Comparison of ENCODE assay signal across 17 cellular contexts in the genomic region with DNA sequence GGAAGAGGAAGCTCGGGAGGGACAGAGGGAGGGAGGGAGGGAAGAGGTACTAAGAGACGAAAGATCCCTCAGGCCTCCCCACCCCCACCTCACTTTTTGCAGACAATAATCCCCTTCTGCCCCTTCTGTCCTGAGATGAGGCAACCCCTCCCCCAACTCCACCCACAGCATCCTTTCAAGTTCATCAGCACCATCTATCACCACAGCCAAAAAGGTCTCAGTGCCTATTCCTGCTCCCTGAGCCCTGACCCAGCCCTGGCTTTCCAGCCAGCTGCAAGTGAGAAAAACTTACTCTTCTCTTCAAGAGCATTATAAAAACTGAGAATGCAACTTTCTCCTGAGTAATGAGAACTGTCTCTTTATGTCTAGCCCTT.
DNase-seq lines count a peak whose midpoint lies in the region; ATAC-seq and TF ChIP-seq lines count a peak whose summit lies in the region.
"Had no signal": no experiment of that assay in that cellular context is flagged by ENCODE, and none has a peak within 500 bp of the region (broad histone marks: within the 10 kb centered on the region; RNA-seq: fewer than 3 reads in every experiment).

No MANE protein-coding gene starts in this region.

- H2AFZ ChIP-seq in Karpas-422 (ENCODE audit: low read length) (no peak overlapping the region), mammary epithelial cell (ENCODE audit: low read depth, low read length) (peak overlapping the region; percentile 93)

- TF ChIP-seq CTCF in BE2C (IDR thresholded peaks at IDR 0.05; ENCODE audit: low read depth, low read length), result no peak
- TF ChIP-seq CTCF in mammary epithelial cell (conservative IDR thresholded peaks at IDR 0.05 in 1 of 2, IDR thresholded peaks at IDR 0.05 in 1 of 2; ENCODE audit: extremely low read depth in 1 of 2, insufficient read depth in 1 of 2, low read depth in 1 of 2, low read length in 2 of 2), result no peak
- TF ChIP-seq CTCF in nephron (IDR thresholded peaks at IDR 0.05; ENCODE audit: unreplicated experiment in 3 of 3), result no peak
- no peak for TF ChIP-seq CTCF in left lung (IDR thresholded peaks at IDR 0.05)
- no peak for TF ChIP-seq CTCF in activated CD8-positive, alpha-beta T cell treated with anti-CD3 and anti-CD28 coated beads for 36 hours (IDR thresholded peaks at IDR 0.05)

- no peaks in the 10 kb centered on the region for H3K9me3 Mint-ChIP-seq in nephron
- no peaks in the 10 kb centered on the region for H3K9me3 Mint-ChIP-seq in activated CD8-positive, alpha-beta T cell treated with anti-CD3 and anti-CD28 coated beads for 36 hours
- H3K9me3 Mint-ChIP-seq: activated T-cell treated with anti-CD3 and anti-CD28 coated beads, Interleukin-2, amount 50 U/mL, for 72 hours had no signal

- no peaks in the 10 kb centered on the region for H3K9me2 ChIP-seq in Karpas-422 (replicated peaks; ENCODE audit: insufficient read depth, low read length)

- dilution Hi-C loops in mammary epithelial cell (cut with HindIII; ENCODE audit: low sequenced_read_pairs), result no loop called here

- H4K20me1 ChIP-seq in Karpas-422 (ENCODE audit: insufficient read depth, low read depth, low read length), result no peaks in the 10 kb centered on the region
- no peaks in the 10 kb centered on the region for H4K20me1 ChIP-seq in mammary epithelial cell (ENCODE audit: insufficient read depth, low read length)

- H3K4me3 ChIP-seq in BE2C (ENCODE audit: low read depth, low read length) (no peak overlapping the region), Karpas-422 (ENCODE audit: low read length) (peak overlapping the region; percentile 67), mammary epithelial cell (replicated peaks in 1 of 3; ENCODE audit: insufficient read depth in 1 of 3, low read depth in 2 of 3, low read length in 3 of 3) (no peak overlapping the region), left lung (no peak overlapping the region)
- H3K4me3 ChIP-seq: psoas muscle had no signal

- BruUV-seq in mammary epithelial cell (replicated peaks; lab: Mats Ljungman, UMichigan), result no TSS peak

- peak overlapping the region; percentile 99 for H3K27ac ChIP-seq in Karpas-422 (ENCODE audit: low read length)
- H3K27ac ChIP-seq in mammary epithelial cell (ENCODE audit: insufficient read depth, low read depth, low read length), result no peak overlapping the region
- H3K27ac ChIP-seq in left lung, result no peak overlapping the region
- H3K27ac ChIP-seq: psoas muscle had no signal

- no peaks in the 10 kb centered on the region for H3K36me3 Mint-ChIP-seq in nephron (ENCODE audit: low read depth)
- H3K36me3 Mint-ChIP-seq in activated CD8-positive, alpha-beta T cell treated with anti-CD3 and anti-CD28 coated beads for 36 hours (ENCODE audit: low read depth), result no peaks in the 10 kb centered on the region

- no CpG with 5 or more reads among the region's 2 CpGs for WGBS in mammary epithelial cell (ENCODE audit: low coverage, missing lambda C conversion rate)

- H3K4me1 ChIP-seq in BE2C, result peaks cover 62% of the 10 kb centered on the region
- peaks cover 100% of the 10 kb centered on the region for H3K4me1 ChIP-seq in Karpas-422 (ENCODE audit: low read length)
- H3K4me1 ChIP-seq in mammary epithelial cell (ENCODE audit: insufficient read depth, low read length), result no peaks in the 10 kb centered on the region
- peaks cover 10 to 11% of the 10 kb centered on the region in 2 donors for H3K4me1 ChIP-seq in left lung

- H3K27ac Mint-ChIP-seq in nephron, result peak overlapping the region; percentile 91 to 97 (median 93)
- no peak overlapping the region for H3K27ac Mint-ChIP-seq in activated CD8-positive, alpha-beta T cell treated with anti-CD3 and anti-CD28 coated beads for 36 hours
- H3K27ac Mint-ChIP-seq: activated T-cell treated with anti-CD3 and anti-CD28 coated beads, Interleukin-2, amount 50 U/mL, for 72 hours had no signal

- H3K27me3 ChIP-seq in BE2C (no peaks in the 10 kb centered on the region), Karpas-422 (ENCODE audit: low read length) (no peaks in the 10 kb centered on the region), mammary epithelial cell (ENCODE audit: insufficient read depth, low read length) (no peaks in the 10 kb centered on the region), left lung (peaks cover 0 to 5% of the 10 kb centered on the region in 2 donors)
- H3K27me3 ChIP-seq: esophagus muscularis mucosa, heart right ventricle had no signal

- peak overlapping the region in 1 of 3 experiments; percentile 67 for H3K4me3 Mint-ChIP-seq in nephron
- H3K4me3 Mint-ChIP-seq in activated CD8-positive, alpha-beta T cell treated with anti-CD3 and anti-CD28 coated beads for 36 hours, result no peak overlapping the region

- ATAC-seq in left lung (no peak), HG03432 (IDR thresholded peaks at IDR 0.05; ENCODE audit: unreplicated experiment) (no peak)
- no peak for ATAC-seq in activated CD8-positive, alpha-beta T cell treated with anti-CD3 and anti-CD28 coated beads for 36 hours
- ATAC-seq: activated T-cell treated with anti-CD3 and anti-CD28 coated beads, Interleukin-2, amount 50 U/mL, for 72 hours; HepG2 had no signal

- CTCF ChIA-PET in mammary epithelial cell (lab: Charles Lee; ENCODE audit: low non-redundant PET), result no interaction called here
- CTCF ChIA-PET in activated CD8-positive, alpha-beta T cell treated with anti-CD3 and anti-CD28 coated beads for 36 hours (lab: Charles Lee), result no interaction called here

- H3K27me3 Mint-ChIP-seq in nephron (ENCODE audit: low read depth), result peaks cover 6% of the 10 kb centered on the region
- peaks cover 4% of the 10 kb centered on the region for H3K27me3 Mint-ChIP-seq in activated CD8-positive, alpha-beta T cell treated with anti-CD3 and anti-CD28 coated beads for 36 hours

- DNase-seq in BE2C (peak; percentile 28), Karpas-422 (peak; percentile 84), mammary epithelial cell (no peak), left lung (no peak), COLO668 (lab: John Stamatoyannopoulos, UW; ENCODE audit: unreplicated experiment) (no peak)
- DNase-seq in activated CD8-positive, alpha-beta T cell treated with anti-CD3 and anti-CD28 coated beads for 36 hours, result no peak
- DNase-seq: activated T-cell treated with anti-CD3 and anti-CD28 coated beads, Interleukin-2, amount 50 U/mL, for 72 hours; amygdala; cortex of kidney; heart right ventricle; NCI-H2107; psoas muscle; stimulated activated CD4-positive, alpha-beta T cell treated with anti-CD3 and anti-CD28 coated beads, Interleukin-15, amount 100 ng/mL, for 24 hours had no signal

- H3K9me3 ChIP-seq in BE2C, result no peaks in the 10 kb centered on the region
- no peaks in the 10 kb centered on the region for H3K9me3 ChIP-seq in Karpas-422 (ENCODE audit: low read length)
- H3K9me3 ChIP-seq in mammary epithelial cell (replicated peaks; ENCODE audit: insufficient read depth, low read length), result no peaks in the 10 kb centered on the region
- H3K9me3 ChIP-seq in left lung, result no peaks in the 10 kb centered on the region
- H3K9me3 ChIP-seq: esophagus muscularis mucosa had no signal

- peaks cover 64% of the 10 kb centered on the region for H3K4me1 Mint-ChIP-seq in nephron
- H3K4me1 Mint-ChIP-seq in activated CD8-positive, alpha-beta T cell treated with anti-CD3 and anti-CD28 coated beads for 36 hours (ENCODE audit: low read depth), result peaks cover 10% of the 10 kb centered on the region

- H3K79me2 ChIP-seq in Karpas-422 (ENCODE audit: low read length) (no peaks in the 10 kb centered on the region), mammary epithelial cell (ENCODE audit: insufficient read depth, low read length) (no peaks in the 10 kb centered on the region)

- in situ Hi-C loops in mammary epithelial cell (cut with MboI; ENCODE audit: low sequenced_read_pairs in 2 of 2), result no loop called here

- intact Hi-C loops in mammary epithelial cell (cut with micrococcal nuclease) (no loop called here), left lung (cut with DNase I) (no loop called here)
- intact Hi-C loops in activated CD8-positive, alpha-beta T cell treated with anti-CD3 and anti-CD28 coated beads for 36 hours (cut with micrococcal nuclease), result no loop called here

- POLR2A ChIA-PET in activated CD8-positive, alpha-beta T cell treated with anti-CD3 and anti-CD28 coated beads for 36 hours (lab: Charles Lee), result no interaction called here

- H3K36me3 ChIP-seq in BE2C, result no peaks in the 10 kb centered on the region
- H3K36me3 ChIP-seq in Karpas-422 (ENCODE audit: insufficient read depth, low read length), result no peaks in the 10 kb centered on the region
- H3K36me3 ChIP-seq in mammary epithelial cell (ENCODE audit: insufficient read depth, low read length), result no peaks in the 10 kb centered on the region
- no peaks in the 10 kb centered on the region for H3K36me3 ChIP-seq in left lung
- H3K36me3 ChIP-seq: esophagus muscularis mucosa, heart right ventricle had no signal

- H3K4me2 ChIP-seq in Karpas-422 (ENCODE audit: low read depth, low read length, poor library complexity, severe bottlenecking) (peak overlapping the region; percentile 83), mammary epithelial cell (ENCODE audit: insufficient read depth, low read depth, low read length) (no peak overlapping the region)

- H3K9ac ChIP-seq in Karpas-422 (ENCODE audit: low read length) (peak overlapping the region; percentile 84), mammary epithelial cell (ENCODE audit: insufficient read depth, low read length) (no peak overlapping the region)

Comparison
In these comparisons a context has a peak if more than half of its experiments do, and no peak if none do; other contexts are left out.
1. DNase-seq: peak in BE2C (single experiment) and Karpas-422 (single experiment); none in mammary epithelial cell (single experiment), left lung (0 of 2), activated CD8-positive, alpha-beta T cell treated with anti-CD3 and anti-CD28 coated beads for 36 hours (single experiment) and COLO668 (single experiment).